29 cellular contexts compared by ENCODE assay signal in the genomic region with DNA sequence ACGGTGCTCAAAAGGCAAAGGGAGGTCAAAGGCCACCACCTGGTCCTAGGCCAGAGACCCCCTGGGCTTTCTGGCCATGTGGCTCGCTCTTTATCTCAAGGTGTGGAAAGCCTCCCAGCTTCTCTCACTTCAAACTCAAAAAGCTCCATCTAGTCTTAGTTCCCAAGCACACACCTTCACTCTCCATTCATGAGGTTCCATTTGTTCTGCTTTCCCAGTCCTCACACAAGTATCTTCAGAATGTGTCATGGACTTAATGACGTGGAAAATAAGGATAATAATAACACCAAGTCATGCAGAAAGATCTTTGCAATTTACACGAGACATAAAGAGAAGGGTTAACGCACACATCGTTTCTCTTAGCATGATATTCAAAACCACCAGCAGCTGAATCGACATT.
"Had no signal": no experiment of that assay in that cellular context is flagged by ENCODE, and none has a peak within 500 bp of the region (broad histone marks: within the 10 kb centered on the region; RNA-seq: fewer than 3 reads in every experiment).

No MANE protein-coding gene starts in this region.

- H3K9me3 Mint-ChIP-seq: activated naive CD8-positive, alpha-beta T cell treated with anti-CD3 and anti-CD28 coated beads, Interleukin-2, amount 10 ng/mL, durations not matched to agents 7 days and 5 days; activated T-cell treated with anti-CD3 and anti-CD28 coated beads, Interleukin-2, amount 50 U/mL, for 4 hours; activated T-helper 2 cell treated with anti-CD3 and anti-CD28 coated beads, Interferon-gamma antibody, Interleukin-2, Interleukin-4, amounts not matched to agents 10 μg/mL and 5 μg/mL and 100 μg/mL, durations not matched to agents 14 hours and 24 hours and 36 hours; immature natural killer cell; natural killer cell treated with Interleukin-12 subunit alpha and Interleukin-12 subunit beta and Interleukin-15 and Interleukin-18, amount 100 ng/mL, for 72 hours; stimulated activated naive B cell treated with anti-CD40 and anti-IgM and Interleukin-4, amounts not matched to agents 10 μg/mL and 1 μg/mL and 100 μg/mL, for 72 hours; type B pancreatic cell had no signal

- H3K36me3 Mint-ChIP-seq: immature natural killer cell; natural killer cell treated with Interleukin-12 subunit alpha and Interleukin-12 subunit beta and Interleukin-15 and Interleukin-18, amount 100 ng/mL, for 72 hours; type B pancreatic cell had no signal

- ATAC-seq: activated CD4-positive, alpha-beta T cell treated with anti-CD3 and anti-CD28 coated beads for 36 hours; activated T-cell treated with anti-CD3 and anti-CD28 coated beads, Interleukin-2, amount 50 U/mL, for 4 hours; foreskin keratinocyte; left ventricle myocardium superior; natural killer cell treated with Interleukin-12 subunit alpha and Interleukin-12 subunit beta and Interleukin-15 and Interleukin-18, amount 100 ng/mL, for 72 hours; pancreas; psoas muscle; sciatic nerve; stimulated activated naive B cell treated with anti-CD40 and anti-IgM and Interleukin-4, amounts not matched to agents 10 μg/mL and 1 μg/mL and 100 μg/mL, for 72 hours had no signal

- H3K27ac Mint-ChIP-seq: activated CD4-positive, alpha-beta T cell treated with anti-CD3 and anti-CD28 coated beads for 36 hours; activated naive CD8-positive, alpha-beta T cell treated with anti-CD3 and anti-CD28 coated beads, Interleukin-2, amount 10 ng/mL, durations not matched to agents 7 days and 5 days; activated T-helper 2 cell treated with anti-CD3 and anti-CD28 coated beads, Interferon-gamma antibody, Interleukin-2, Interleukin-4, amounts not matched to agents 10 μg/mL and 5 μg/mL and 100 μg/mL, durations not matched to agents 14 hours and 24 hours and 36 hours; immature natural killer cell; stimulated activated naive B cell treated with anti-CD40 and anti-IgM and Interleukin-4, amounts not matched to agents 10 μg/mL and 1 μg/mL and 100 μg/mL, for 72 hours; type B pancreatic cell had no signal

- H3K27me3 Mint-ChIP-seq: stimulated activated naive B cell treated with anti-CD40 and anti-IgM and Interleukin-4, amounts not matched to agents 10 μg/mL and 1 μg/mL and 100 μg/mL, for 72 hours had no signal

- H3K4me3 Mint-ChIP-seq: activated CD4-positive, alpha-beta T cell treated with anti-CD3 and anti-CD28 coated beads for 36 hours; activated naive CD8-positive, alpha-beta T cell treated with anti-CD3 and anti-CD28 coated beads, Interleukin-2, amount 10 ng/mL, durations not matched to agents 7 days and 5 days; activated T-cell treated with anti-CD3 and anti-CD28 coated beads, Interleukin-2, amount 50 U/mL, for 4 hours; immature natural killer cell; natural killer cell treated with Interleukin-12 subunit alpha and Interleukin-12 subunit beta and Interleukin-15 and Interleukin-18, amount 100 ng/mL, for 72 hours; stimulated activated naive B cell treated with anti-CD40 and anti-IgM and Interleukin-4, amounts not matched to agents 10 μg/mL and 1 μg/mL and 100 μg/mL, for 72 hours; type B pancreatic cell had no signal

- DNase-seq: activated CD4-positive, alpha-beta T cell treated with anti-CD3 and anti-CD28 coated beads for 36 hours; activated CD4-positive, alpha-beta T cell treated with anti-CD3 and anti-CD28 coated beads, Interleukin-2, amount 50 U/mL, for 4 hours; activated CD8-positive, alpha-beta memory T cell treated with anti-CD3 and anti-CD28 coated beads, Interleukin-2, amount 50 U/mL, for 48 hours; activated naive CD4-positive, alpha-beta T cell; activated naive CD8-positive, alpha-beta T cell treated with anti-CD3 and anti-CD28 coated beads, Interleukin-2, amount 10 ng/mL, durations not matched to agents 7 days and 5 days; activated T-cell treated with anti-CD3 and anti-CD28 coated beads, Interleukin-2, amount 50 U/mL, for 4 hours; amygdala; brain microvascular endothelial cell; caudate nucleus; dermis blood vessel endothelial cell; effector CD8-positive, alpha-beta T cell; foreskin keratinocyte; immature natural killer cell; left ventricle myocardium superior; mammary epithelial cell; midbrain; pancreas; psoas muscle; stimulated activated CD4-positive, alpha-beta T cell treated with anti-CD3 and anti-CD28 coated beads, Interleukin-15, amount 100 ng/mL, for 24 hours; stimulated activated CD4-positive, alpha-beta T cell treated with anti-CD3 and anti-CD28 coated beads, Interleukin-2, amount 100 ng/mL, for 48 hours; stimulated activated CD8-positive, alpha-beta memory T cell treated with anti-CD3 and anti-CD28 coated beads, Interleukin-4, amount 100 ng/mL, for 48 hours; stimulated activated naive B cell treated with anti-CD40 and anti-IgM and Interleukin-4, amounts not matched to agents 10 μg/mL and 1 μg/mL and 100 μg/mL, for 72 hours; T-helper 9 cell had no signal

- H3K4me2 ChIP-seq: smooth muscle cell had no signal

- H3K27ac ChIP-seq: brain microvascular endothelial cell, foreskin keratinocyte, pancreas, psoas muscle, vagina had no signal

- H3K9me3 ChIP-seq: pancreas, psoas muscle, vagina had no signal

- H3K4me3 ChIP-seq: pancreas, psoas muscle, smooth muscle cell, vagina had no signal

- H3K36me3 ChIP-seq: brain microvascular endothelial cell, pancreas, vagina had no signal

- H3K27me3 ChIP-seq: brain microvascular endothelial cell, foreskin keratinocyte, pancreas, vagina had no signal
